Comparison of ENCODE assay signal across 16 cellular contexts in the genomic region with DNA sequence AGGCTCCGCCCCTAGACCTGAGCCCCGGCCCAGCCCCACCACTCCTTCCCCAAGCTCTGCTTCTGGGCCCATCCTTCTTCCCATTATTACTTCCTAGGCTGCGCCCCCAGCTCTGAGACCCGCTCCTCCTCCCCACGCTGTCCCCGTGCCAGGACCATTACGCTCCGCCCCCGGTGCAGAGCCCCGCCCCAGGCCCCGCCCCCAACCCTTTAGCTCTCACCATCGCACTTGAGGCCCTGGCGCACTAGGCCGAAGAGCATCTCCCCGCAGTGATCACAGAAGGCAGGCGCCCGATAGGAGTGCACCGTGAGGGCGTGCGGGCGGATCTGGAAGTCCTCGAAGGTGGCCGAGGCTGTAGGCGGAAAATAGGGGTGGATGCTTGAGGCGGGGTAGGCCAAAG. TPM values are rescaled to one million over a fixed set of nuclear protein-coding genes. Genes with fewer than 3 reads are reported as not detected.
DNase-seq lines count a peak whose midpoint lies in the region; TF ChIP-seq lines count a peak whose summit lies in the region.
"Had no signal": no experiment of that assay in that cellular context is flagged by ENCODE, and none has a peak within 500 bp of the region (broad histone marks: within the 10 kb centered on the region; RNA-seq: fewer than 3 reads in every experiment).

No MANE protein-coding gene starts in this region.

- peaks cover 7% of the 10 kb centered on the region for H3K79me1 ChIP-seq in mesendoderm (ENCODE audit: low read length)

- H3K27ac ChIP-seq in RWPE1 (peak overlapping the region; percentile 38), mesendoderm (ENCODE audit: low read depth, low read length) (no peak overlapping the region), testis (no peak overlapping the region), tibial nerve (no peak overlapping the region)

- CTCF ChIA-PET in RWPE1 (lab: Yijun Ruan, JAX): no interaction called here

- DNase-seq in stimulated activated CD4-positive, alpha-beta T cell treated with anti-CD3 and anti-CD28 coated beads, Interleukin-15, amount 100 ng/mL, for 24 hours: peak; percentile 26
- no peak for DNase-seq in stimulated activated CD4-positive, alpha-beta T cell treated with anti-CD3 and anti-CD28 coated beads, Interleukin-1b, Interleukin-23, amount 100 ng/mL, for 48 hours
- DNase-seq in RWPE1 (ENCODE audit: low spot score): no peak
- DNase-seq in mesendoderm: peak; percentile 62
- DNase-seq in testis: peak; percentile 51
- no peak for DNase-seq in NCI-H345 treated with DMSO at 0.1 percent for 48 hours (lab: John Stamatoyannopoulos, UW; ENCODE audit: unreplicated experiment)
- DNase-seq in inferior parietal cortex (ENCODE audit: extremely low spot score): no peak
- DNase-seq in tibial nerve (ENCODE audit: low spot score in 2 of 2): no peak
- DNase-seq: AML-193; CD8-positive, alpha-beta memory T cell; DMS 273 treated with DMSO at 0.1 percent for 48 hours; EL; NCI-H510A treated with DMSO at 0.1 percent for 48 hours; Right ventricle myocardium superior had no signal

- no peak for TF ChIP-seq EP300 in tibial nerve (IDR thresholded peaks at IDR 0.05)

- H3K4me1 ChIP-seq in mesendoderm (ENCODE audit: control insufficient read depth, low read depth, low read length) (no peaks in the 10 kb centered on the region), testis (peaks cover 15% of the 10 kb centered on the region), tibial nerve (peaks cover 0 to 22% (median 11%) of the 10 kb centered on the region in 4 donors)

- H3K4me3 ChIP-seq in mesendoderm (ENCODE audit: low read length) (no peak overlapping the region), testis (peak overlapping the region in 1 of 2 donors; percentile 4), tibial nerve (no peak overlapping the region)
- H3K4me3 ChIP-seq: HAP-1 had no signal

- H3K9ac ChIP-seq in mesendoderm (ENCODE audit: low read length): no peak overlapping the region

- peaks cover 6% of the 10 kb centered on the region for H3K79me2 ChIP-seq in mesendoderm (ENCODE audit: control insufficient read depth, insufficient read depth, low read length)

- intact Hi-C loops in testis (cut with DNase I; ENCODE audit: low total_unique reads): no loop called here

- TF ChIP-seq POLR2A in testis (IDR thresholded peaks at IDR 0.05): no peak
- TF ChIP-seq POLR2A in tibial nerve (IDR thresholded peaks at IDR 0.05): no peak

- H4K5ac ChIP-seq in mesendoderm (ENCODE audit: low read length): no peak overlapping the region

- H3K4ac ChIP-seq in mesendoderm (ENCODE audit: low read depth, low read length): no peak overlapping the region

- POLR2A ChIA-PET in RWPE1 (lab: Yijun Ruan, JAX; ENCODE audit: low non-redundant PET): no interaction called here

- no peak overlapping the region for H2BK5ac ChIP-seq in mesendoderm (ENCODE audit: low read length)

- H2BK120ac ChIP-seq in mesendoderm (ENCODE audit: low read depth, low read length): no peak overlapping the region

- H3K9me3 ChIP-seq in testis (no peaks in the 10 kb centered on the region), tibial nerve (no peaks in the 10 kb centered on the region)
- H3K9me3 ChIP-seq: HAP-1 had no signal

- no CpG with 5 or more reads among the region's 25 CpGs for WGBS in mesendoderm (ENCODE audit: extremely low coverage, insufficient coverage, low lambda C conversion rate)
- 61 to 75% methylated on average over 25 of the region's 25 CpGs for WGBS in testis, 2 donors
- WGBS in tibial nerve, 2 donors: 84 to 85% methylated on average over 25 of the region's 25 CpGs

- no peak overlapping the region for H3K4me2 ChIP-seq in mesendoderm (ENCODE audit: low read length)

- no peak overlapping the region for H3K18ac ChIP-seq in mesendoderm (ENCODE audit: low read length)

- no peak overlapping the region for H2BK15ac ChIP-seq in mesendoderm (replicated peaks; ENCODE audit: low read depth)

- H3K56ac ChIP-seq in mesendoderm (ENCODE audit: low read length): no peak overlapping the region

- H3K27me3 ChIP-seq in mesendoderm (ENCODE audit: insufficient read depth, low read length, poor library complexity) (no peaks in the 10 kb centered on the region), testis (no peaks in the 10 kb centered on the region), tibial nerve (no peaks in the 10 kb centered on the region)

- TF ChIP-seq CTCF in RWPE1 (conservative IDR thresholded peaks at IDR 0.05; ENCODE audit: low read depth): no peak
- TF ChIP-seq CTCF in testis (IDR thresholded peaks at IDR 0.05): no peak
- TF ChIP-seq CTCF in tibial nerve (IDR thresholded peaks at IDR 0.05): no peak

- H2AK5ac ChIP-seq in mesendoderm (ENCODE audit: low read length): no peak overlapping the region

- no peak overlapping the region for H4K8ac ChIP-seq in mesendoderm (ENCODE audit: low read depth, low read length)

- H3K23ac ChIP-seq in mesendoderm (ENCODE audit: low read length): no peak overlapping the region

- peaks cover 1% of the 10 kb centered on the region for H3K36me3 ChIP-seq in mesendoderm (ENCODE audit: control insufficient read depth, insufficient read depth, low read length)
- no peaks in the 10 kb centered on the region for H3K36me3 ChIP-seq in testis (ENCODE audit: low read depth, missing control alignments)
- H3K36me3 ChIP-seq in tibial nerve: peaks cover 4 to 52% (median 18%) of the 10 kb centered on the region in 3 donors

RNA-seq across cellular contexts. Expression of gene PRKD2, which starts 6.2 kb away (rescaled TPM):
- 31.9 TPM for polyA plus RNA-seq in mesendoderm (2013, experiment 1 of 2)
- 37.0 TPM for polyA plus RNA-seq in mesendoderm (2013, experiment 2 of 2)
- total RNA-seq in testis (10 to 100 TPM; 25.6 to 35.4 TPM), tibial nerve (10 to 100 TPM; 21.0 to 36.1 (median 30.2) TPM)
- 22.6 TPM for polyA plus RNA-seq in testis (ENCODE audit: insufficient read depth, low read depth, low replicate concordance)

RNA-seq across cellular contexts. Expression of gene FKRP, which starts 35.2 kb away (rescaled TPM):
- 27.1 TPM for polyA plus RNA-seq in mesendoderm (2013, experiment 1 of 2)
- 26.5 TPM for polyA plus RNA-seq in mesendoderm (2013, experiment 2 of 2)
- total RNA-seq in testis (10 to 100 TPM; 33.0 to 37.2 TPM), tibial nerve (10 to 100 TPM; 15.7 to 20.4 (median 17.7) TPM)
- polyA plus RNA-seq in testis (ENCODE audit: insufficient read depth, low read depth, low replicate concordance): 22.9 TPM

RNA-seq across cellular contexts. Expression of gene STRN4, which starts 35.6 kb away (rescaled TPM):
- 77.7 TPM for polyA plus RNA-seq in mesendoderm (2013, experiment 1 of 2)
- 76.0 TPM for polyA plus RNA-seq in mesendoderm (2013, experiment 2 of 2)
- total RNA-seq in testis (100 to 1,000 TPM; 229 to 308 TPM), tibial nerve (100 to 1,000 TPM in 1 of 4 donors, 10 to 100 TPM in 3; 77.4 to 127 (median 87.4) TPM)
- 213 TPM for polyA plus RNA-seq in testis (ENCODE audit: insufficient read depth, low read depth, low replicate concordance)

RNA-seq across cellular contexts. Expression of gene DACT3, which starts 49.7 kb away (rescaled TPM):
- polyA plus RNA-seq in mesendoderm (2013, experiment 1 of 2): 0.41 TPM
- 0.42 TPM for polyA plus RNA-seq in mesendoderm (2013, experiment 2 of 2)
- total RNA-seq in testis (10 to 100 TPM; 17.2 to 30.6 TPM), tibial nerve (10 to 100 TPM in 1 of 4 donors, 1 to 10 TPM in 3; 7.1 to 11.7 (median 8.2) TPM)
- 19.8 TPM for polyA plus RNA-seq in testis (ENCODE audit: insufficient read depth, low read depth, low replicate concordance)
- polyA plus RNA-seq: CD8-positive, alpha-beta memory T cell; IgD-negative memory B cell had no signal

Comparison
In these comparisons a context has a peak if more than half of its experiments do, and no peak if none do; other contexts are left out.
1. DNase-seq: peak in stimulated activated CD4-positive, alpha-beta T cell treated with anti-CD3 and anti-CD28 coated beads, Interleukin-15, amount 100 ng/mL, for 24 hours (single experiment), mesendoderm (single experiment) and testis (single experiment); none in stimulated activated CD4-positive, alpha-beta T cell treated with anti-CD3 and anti-CD28 coated beads, Interleukin-1b, Interleukin-23, amount 100 ng/mL, for 48 hours (single experiment), RWPE1 (single experiment), NCI-H345 treated with DMSO at 0.1 percent for 48 hours (single experiment), inferior parietal cortex (single experiment) and tibial nerve (0 of 2).